Comparison of ENCODE assay signal across 7 cellular contexts in genomic region chr17:59329558-59330313, GRCh38. TPM values are rescaled to one million over a fixed set of nuclear protein-coding genes. Genes with fewer than 3 reads are reported as not detected.
DNase-seq lines count a peak whose midpoint lies in the region; ATAC-seq, FAIRE-seq and TF ChIP-seq lines count a peak whose summit lies in the region.

No MANE protein-coding gene starts in this region.

- H2AK9ac ChIP-seq in IMR-90 (replicated peaks; ENCODE audit: low read depth, low read length, poor library complexity): no peak overlapping the region

- H3K79me1 ChIP-seq in IMR-90 (ENCODE audit: low read depth in 1 of 2, low read length in 2 of 2): peaks cover 3 to 14% of the 10 kb centered on the region in 2 experiments; a peak in 1 of 4 replicates

- no peak overlapping the region for H2BK5ac ChIP-seq in IMR-90 (ENCODE audit: low read depth, low read length, poor library complexity, severe bottlenecking)

- DNase-seq in IMR-90 (peak; percentile 75), RKO (ENCODE audit: low spot score) (peak; percentile 70), foreskin fibroblast (peak; percentile 75 to 88), nephron progenitor cell (peak; percentile 63), urothelium cell line (ENCODE audit: low spot score) (peak; percentile 81)
- DNase-seq in activated naive CD4-positive, alpha-beta T cell treated with anti-CD3 and anti-CD28 coated beads, Interleukin-2, amount 50 U/mL, for 16 hours: peak; percentile 47

- no peak overlapping the region for H3K14ac ChIP-seq in IMR-90 (replicated peaks; ENCODE audit: low read depth, low read length)

- TF ChIP-seq CTCF in GM12872 (IDR thresholded peaks at IDR 0.05; ENCODE audit: insufficient read depth, low read depth, low read length) (peak; percentile 85), IMR-90 (conservative IDR thresholded peaks at IDR 0.05; ENCODE audit: low read depth, low read length) (peak; percentile 86), foreskin fibroblast (IDR thresholded peaks at IDR 0.05; ENCODE audit: low read depth, low read length) (peak; percentile 93), nephron progenitor cell (IDR thresholded peaks at IDR 0.05) (peak; percentile 74)

- H2BK120ac ChIP-seq in IMR-90 (ENCODE audit: low read depth, low read length): no peak overlapping the region

- H3K36me3 ChIP-seq in IMR-90 (ENCODE audit: control insufficient read depth, insufficient read depth, low read length): no peaks in the 10 kb centered on the region

- dilution Hi-C loops in IMR-90 (cut with HindIII; ENCODE audit: low sequenced_read_pairs, unreplicated experiment): no loop called here

- H3K4me1 ChIP-seq in IMR-90 (ENCODE audit: control insufficient read depth, insufficient read depth, low read length): peaks cover 13% of the 10 kb centered on the region

- H3K4me2 ChIP-seq in IMR-90 (ENCODE audit: low read depth, low read length): no peak overlapping the region; the same call in 1 of the 2 replicates

- H3K9me3 ChIP-seq in IMR-90 (ENCODE audit: control insufficient read depth, insufficient read depth, low read length): no peaks in the 10 kb centered on the region

- peak; percentile 27 for FAIRE-seq in urothelium cell line (lab: Jason Lieb, UNC)

- no peaks in the 10 kb centered on the region for H3K36me3 Mint-ChIP-seq in nephron progenitor cell (ENCODE audit: low read depth)

- H3K9ac ChIP-seq in IMR-90 (ENCODE audit: low read depth, low read length): no peak overlapping the region

- no peak overlapping the region for H3K4me3 ChIP-seq in IMR-90 (ENCODE audit: insufficient read depth, low read depth, low read length)
- no peak overlapping the region for H3K4me3 ChIP-seq in foreskin fibroblast (ENCODE audit: low read depth in 1 of 2, low read length in 2 of 2)

- no peak overlapping the region for H2BK20ac ChIP-seq in IMR-90 (ENCODE audit: low read depth, low read length)

- no peak for TF ChIP-seq POLR2A in IMR-90 (IDR thresholded peaks at IDR 0.05; ENCODE audit: low read depth, low read length)

- no TSS peak for BruUV-seq in IMR-90 (replicated peaks; lab: Mats Ljungman, UMichigan)

- H3K27me3 Mint-ChIP-seq in nephron progenitor cell (ENCODE audit: low read depth, poor library complexity): peaks cover 21% of the 10 kb centered on the region

- peak overlapping the region; percentile 78 for H3K27ac Mint-ChIP-seq in nephron progenitor cell

- peak overlapping the region; percentile 74 for H3K4me3 Mint-ChIP-seq in nephron progenitor cell

- H3K27me3 ChIP-seq in IMR-90 (ENCODE audit: control insufficient read depth, insufficient read depth, low read length): peaks cover 16% of the 10 kb centered on the region

- no CpG with 5 or more reads among the region's 8 CpGs for WGBS in IMR-90 (ENCODE audit: extremely low coverage in 2 of 2, insufficient read length in 1 of 2), 2 experiments

- H2BK15ac ChIP-seq in IMR-90 (ENCODE audit: low read depth, low read length): no peak overlapping the region

- peak; percentile 90 for TF ChIP-seq RAD21 in IMR-90 (IDR thresholded peaks at IDR 0.05; ENCODE audit: low read length)

- no peak overlapping the region for H4K91ac ChIP-seq in IMR-90 (ENCODE audit: insufficient read depth, low read depth, low read length)

- no peak overlapping the region for H3K56ac ChIP-seq in IMR-90 (ENCODE audit: extremely low read depth, insufficient read depth, low read length)

- no peak overlapping the region for H3K23ac ChIP-seq in IMR-90 (ENCODE audit: low read depth, low read length)

- peak; percentile 64 for ATAC-seq in IMR-90 (ENCODE audit: low read depth)

- H2AFZ ChIP-seq in IMR-90 (replicated peaks; ENCODE audit: low read length, poor library complexity): no peak overlapping the region

- peaks cover 58% of the 10 kb centered on the region for H3K4me1 Mint-ChIP-seq in nephron progenitor cell

- H3K9me1 ChIP-seq in IMR-90 (ENCODE audit: insufficient read depth, low read length): peaks cover 4% of the 10 kb centered on the region; the same call in 1 of the 2 replicates

- CTCF ChIA-PET in IMR-90 (lab: Yijun Ruan, JAX): interaction anchor here (0.6 to 1.9 kb wide), 16 partner anchors 10 to 531 kb away, joined by 3 to 12 read pairs (median 4); partner anchors contain the start of gene CLTC

- no peak overlapping the region for H2AK5ac ChIP-seq in IMR-90 (ENCODE audit: low read depth, low read length)

- no peak overlapping the region for H3K4ac ChIP-seq in IMR-90 (ENCODE audit: low read depth, low read length)

- intact Hi-C loops in IMR-90 (cut with micrococcal nuclease): loop anchor here (1.0 kb wide), 1 partner anchor 111 kb away; no protein-coding TSS in a partner anchor

- in situ Hi-C loops in IMR-90 (cut with MboI; ENCODE audit: low sequenced_read_pairs): no loop called here

- H3K27ac ChIP-seq in IMR-90 (ENCODE audit: insufficient read depth, low read length): no peak overlapping the region

- no peak overlapping the region for H4K5ac ChIP-seq in IMR-90 (ENCODE audit: low read depth, low read length)

- H3K18ac ChIP-seq in IMR-90 (ENCODE audit: low read depth, low read length): no peak overlapping the region

- H4K20me1 ChIP-seq in IMR-90 (ENCODE audit: insufficient read depth, low read length): peaks cover 8% of the 10 kb centered on the region; the same call in 1 of the 2 replicates

- no peak overlapping the region for H4K8ac ChIP-seq in IMR-90 (ENCODE audit: low read depth in 2 of 2, low read length in 2 of 2)

- H3K9me3 Mint-ChIP-seq in nephron progenitor cell: no peaks in the 10 kb centered on the region

- POLR2A ChIA-PET in IMR-90 (lab: Charles Lee; ENCODE audit: unreplicated experiment): interaction anchor here (0.5 kb wide), 1 partner anchor 17 kb away, joined by 4 read pairs; no protein-coding TSS in a partner anchor

TF ChIP-seq in IMR-90, 13 proteins besides CTCF, POLR2A, EP300 and RAD21:
- peak; percentile 37; the same call in 1 of the 2 replicates for TF ChIP-seq CEBPB (IDR thresholded peaks at IDR 0.05; ENCODE audit: low read depth, low read length)
- peak; percentile 90 for TF ChIP-seq SMC3 (IDR thresholded peaks at IDR 0.05; ENCODE audit: low read depth, low read length)
- no peak for TF ChIP-seq CHD1 (IDR thresholded peaks at IDR 0.05; ENCODE audit: low read depth, low read length)
TF ChIP-seq in IMR-90: peak in this region for 2.

RNA-seq across cellular contexts. Expression of gene YPEL2, which starts 1.7 kb away (rescaled TPM):
- 1.9 and 3.4 TPM in 2 replicates for total RNA-seq in IMR-90 (2012; rRNA removed)
- polyA plus RNA-seq in IMR-90 (2012; rRNA removed): 1.9 and 2.3 TPM in 2 replicates
- polyA plus RNA-seq in IMR-90 (2012; cell fraction: cytosol; rRNA removed): 0.58 and 0.78 TPM in 2 replicates
- 1.6 and 7.8 TPM in 2 replicates for polyA plus RNA-seq in IMR-90 (2012; cell fraction: nucleus; rRNA removed; ENCODE audit: low replicate concordance)
